In genomic region chr3:184746131-184747120, GRCh38 we compare ENCODE assay signal across 17 cellular contexts. TPM values are rescaled to one million over a fixed set of nuclear protein-coding genes. Genes with fewer than 3 reads are reported as not detected.
DNase-seq lines count a peak whose midpoint lies in the region; ATAC-seq and TF ChIP-seq lines count a peak whose summit lies in the region.
"Had no signal": no experiment of that assay in that cellular context is flagged by ENCODE, and none has a peak within 500 bp of the region (broad histone marks: within the 10 kb centered on the region; RNA-seq: fewer than 3 reads in every experiment).

No MANE protein-coding gene starts in this region.

- H3K4me1 Mint-ChIP-seq in dendritic cell treated with granulocyte-macrophage colony-stimulating factor and Interleukin-4, amounts not matched to agents 40 ng/mL and 50 ng/mL, for 4 days (ENCODE audit: low read depth), result peaks cover 68% of the 10 kb centered on the region
- H3K4me1 Mint-ChIP-seq: CD8-positive, alpha-beta memory T cell had no signal

- H3K36me3 Mint-ChIP-seq in dendritic cell treated with granulocyte-macrophage colony-stimulating factor and Interleukin-4, amounts not matched to agents 40 ng/mL and 50 ng/mL, for 4 days (ENCODE audit: low read depth), result no peaks in the 10 kb centered on the region
- H3K36me3 Mint-ChIP-seq: CD8-positive, alpha-beta memory T cell had no signal

- H3K9me3 ChIP-seq in heart left ventricle (no peaks in the 10 kb centered on the region), upper lobe of right lung (no peaks in the 10 kb centered on the region)
- H3K9me3 ChIP-seq: BE2C, HAP-1 had no signal

- H3K4me3 ChIP-seq in heart left ventricle (no peak overlapping the region), upper lobe of right lung (no peak overlapping the region)
- H3K4me3 ChIP-seq: HAP-1 had no signal

- intact Hi-C loops in cardiac septum (cut with DNase I) (no loop called here), heart left ventricle (cut with DNase I) (no loop called here), upper lobe of right lung (cut with DNase I) (no loop called here)
- intact Hi-C loops in dendritic cell treated with granulocyte-macrophage colony-stimulating factor and Interleukin-4, amounts not matched to agents 40 ng/mL and 50 ng/mL, for 4 days (cut with micrococcal nuclease), result no loop called here

- no peak for TF ChIP-seq POLR2A in heart left ventricle (IDR thresholded peaks at IDR 0.05)

- peak; percentile 59 for DNase-seq in cardiac septum (ENCODE audit: low spot score)
- no peak for DNase-seq in heart left ventricle
- peak; percentile 81 for DNase-seq in mesenteric fat pad (ENCODE audit: low spot score)
- peak; percentile 36 for DNase-seq in upper lobe of right lung
- DNase-seq in NCI-H510A (lab: John Stamatoyannopoulos, UW), result no peak
- DNase-seq: 8988T, BE2C, DMS79 treated with DMSO at 0.1 percent for 48 hours, NCI-H187 treated with DMSO at 0.1 percent for 48 hours, NCI-H446, NCI-H748 treated with DMSO at 0.1 percent for 48 hours, RPMI8226 had no signal

- WGBS in heart left ventricle, 4 donors, result 87 to 90% (median 89%) methylated on average over 14 of the region's 14 CpGs

- H3K27me3 Mint-ChIP-seq in dendritic cell treated with granulocyte-macrophage colony-stimulating factor and Interleukin-4, amounts not matched to agents 40 ng/mL and 50 ng/mL, for 4 days, result peaks cover 4% of the 10 kb centered on the region

- peak overlapping the region; percentile 97 for H3K27ac Mint-ChIP-seq in dendritic cell treated with granulocyte-macrophage colony-stimulating factor and Interleukin-4, amounts not matched to agents 40 ng/mL and 50 ng/mL, for 4 days
- H3K27ac Mint-ChIP-seq: CD8-positive, alpha-beta memory T cell had no signal

- peaks cover 0 to 16% (median 0%) of the 10 kb centered on the region in 9 donors for H3K27me3 ChIP-seq in heart left ventricle
- no peaks in the 10 kb centered on the region for H3K27me3 ChIP-seq in upper lobe of right lung
- H3K27me3 ChIP-seq: BE2C had no signal

- TF ChIP-seq CTCF in heart left ventricle (IDR thresholded peaks at IDR 0.05) (no peak), upper lobe of right lung (IDR thresholded peaks at IDR 0.05) (no peak)

- H3K4me1 ChIP-seq in heart left ventricle (peaks cover 0 to 5% (median 0%) of the 10 kb centered on the region in 12 donors), upper lobe of right lung (no peaks in the 10 kb centered on the region)
- H3K4me1 ChIP-seq: HAP-1 had no signal

- H3K27ac ChIP-seq in heart left ventricle (no peak overlapping the region), upper lobe of right lung (no peak overlapping the region)

- H3K36me3 ChIP-seq in heart left ventricle (no peaks in the 10 kb centered on the region), upper lobe of right lung (no peaks in the 10 kb centered on the region)
- H3K36me3 ChIP-seq: BE2C, HAP-1 had no signal

- ATAC-seq in heart left ventricle (no peak), upper lobe of right lung (no peak), HG03439 (IDR thresholded peaks at IDR 0.05; ENCODE audit: unreplicated experiment) (no peak), HG03342 (IDR thresholded peaks at IDR 0.05; ENCODE audit: unreplicated experiment) (no peak)

- no peaks in the 10 kb centered on the region for H3K9me3 Mint-ChIP-seq in dendritic cell treated with granulocyte-macrophage colony-stimulating factor and Interleukin-4, amounts not matched to agents 40 ng/mL and 50 ng/mL, for 4 days
- H3K9me3 Mint-ChIP-seq: CD8-positive, alpha-beta memory T cell had no signal

- H3K4me3 Mint-ChIP-seq in dendritic cell treated with granulocyte-macrophage colony-stimulating factor and Interleukin-4, amounts not matched to agents 40 ng/mL and 50 ng/mL, for 4 days, result no peak overlapping the region
- H3K4me3 Mint-ChIP-seq: CD8-positive, alpha-beta memory T cell had no signal

RNA-seq across cellular contexts. Expression of gene MAGEF1, which starts 34.6 kb away (rescaled TPM):
- total RNA-seq in cardiac septum (30.2 TPM), heart left ventricle (10 to 100 TPM; 27.1 to 36.4 (median 32.6) TPM), mesenteric fat pad (18.9 TPM), upper lobe of right lung (30.3 TPM)
- 10 to 100 TPM; 24.7 to 31.6 TPM for polyA plus RNA-seq in heart left ventricle

Comparison
In these comparisons a context has a peak if more than half of its experiments do, and no peak if none do; other contexts are left out.
1. DNase-seq: peak in cardiac septum (single experiment), mesenteric fat pad (single experiment) and upper lobe of right lung (single experiment); none in heart left ventricle (0 of 5) and NCI-H510A (single experiment).